Comparison of ENCODE assay signal across 9 cellular contexts in genomic region chr18:54983041-54983686, GRCh38. TPM values are rescaled to one million over a fixed set of nuclear protein-coding genes. Genes with fewer than 3 reads are reported as not detected.
A peak's percentile ranks its signal among the peaks of the same experiment; 100 is the strongest.
DNase-seq lines count a peak whose midpoint lies in the region; ATAC-seq and TF ChIP-seq lines count a peak whose summit lies in the region.
"Had no signal": no experiment of that assay in that cellular context is flagged by ENCODE, and none has a peak within 500 bp of the region (broad histone marks: within the 10 kb centered on the region; RNA-seq: fewer than 3 reads in every experiment).

No MANE protein-coding gene starts in this region.

- no peaks in the 10 kb centered on the region for H3K9me2 ChIP-seq in Karpas-422 (replicated peaks; ENCODE audit: insufficient read depth, low read length)

- H3K36me3 ChIP-seq in Karpas-422 (ENCODE audit: insufficient read depth, low read length) = no peaks in the 10 kb centered on the region
- no peaks in the 10 kb centered on the region for H3K36me3 ChIP-seq in aorta (ENCODE audit: control insufficient read depth in 1 of 2, insufficient read depth in 2 of 2, low read length in 1 of 2)

- peaks cover 10% of the 10 kb centered on the region for H3K9me3 Mint-ChIP-seq in nephron progenitor cell
- H3K9me3 Mint-ChIP-seq: stimulated activated naive CD8-positive, alpha-beta T cell treated with anti-CD3 and anti-CD28 coated beads, Interleukin-15, Interleukin-2, amounts not matched to agents 100 ng/mL and 50 ng/mL, for 24 hours had no signal

- H3K27ac Mint-ChIP-seq in nephron progenitor cell = no peak overlapping the region
- H3K27ac Mint-ChIP-seq: stimulated activated naive CD8-positive, alpha-beta T cell treated with anti-CD3 and anti-CD28 coated beads, Interleukin-15, Interleukin-2, amounts not matched to agents 100 ng/mL and 50 ng/mL, for 24 hours had no signal

- TF ChIP-seq CTCF in RWPE1 (conservative IDR thresholded peaks at IDR 0.05; ENCODE audit: low read depth) (peak; percentile 68), nephron progenitor cell (IDR thresholded peaks at IDR 0.05) (peak; percentile 63)

- no peak overlapping the region for H3K4me2 ChIP-seq in Karpas-422 (ENCODE audit: low read depth, low read length, poor library complexity, severe bottlenecking)

- ATAC-seq in GM21526 (IDR thresholded peaks at IDR 0.05; ENCODE audit: low FRiP score, unreplicated experiment) (peak; percentile 73), aorta (ENCODE audit: low FRiP score) (no peak)

- no peak overlapping the region for H3K4me3 Mint-ChIP-seq in nephron progenitor cell
- H3K4me3 Mint-ChIP-seq: stimulated activated naive CD8-positive, alpha-beta T cell treated with anti-CD3 and anti-CD28 coated beads, Interleukin-15, Interleukin-2, amounts not matched to agents 100 ng/mL and 50 ng/mL, for 24 hours had no signal

- H3K9me3 ChIP-seq in Karpas-422 (ENCODE audit: low read length) (no peaks in the 10 kb centered on the region), aorta (ENCODE audit: control insufficient read depth, low read length) (peaks cover 2% of the 10 kb centered on the region)

- H3K27me3 ChIP-seq in Karpas-422 (ENCODE audit: low read length) (no peaks in the 10 kb centered on the region), aorta (ENCODE audit: control insufficient read depth in 1 of 2, insufficient read depth in 2 of 2, low read length in 1 of 2) (no peaks in the 10 kb centered on the region)

- H2AFZ ChIP-seq in Karpas-422 (ENCODE audit: low read length) = no peak overlapping the region

- no peak for TF ChIP-seq POLR2A in erythroblast (IDR thresholded peaks at IDR 0.05; ENCODE audit: low read length)

- peaks cover 5% of the 10 kb centered on the region for H3K4me1 Mint-ChIP-seq in nephron progenitor cell

- DNase-seq in GF-D8 (lab: John Stamatoyannopoulos, UW) (peak; percentile 36), Karpas-422 (peak; percentile 81), RWPE1 (ENCODE audit: low spot score) (peak; percentile 28), erythroblast (lab: John Stamatoyannopoulos, UW) (peak; percentile 78), nephron progenitor cell (no peak), aorta (no peak), ecto neural progenitor cell (ENCODE audit: low spot score) (no peak)

- H3K27me3 Mint-ChIP-seq in nephron progenitor cell (ENCODE audit: low read depth, poor library complexity) = no peaks in the 10 kb centered on the region
- H3K27me3 Mint-ChIP-seq: stimulated activated naive CD8-positive, alpha-beta T cell treated with anti-CD3 and anti-CD28 coated beads, Interleukin-15, Interleukin-2, amounts not matched to agents 100 ng/mL and 50 ng/mL, for 24 hours had no signal

- H3K36me3 Mint-ChIP-seq in nephron progenitor cell (ENCODE audit: low read depth) = no peaks in the 10 kb centered on the region

- no peaks in the 10 kb centered on the region for H3K4me1 ChIP-seq in Karpas-422 (ENCODE audit: low read length)
- no peaks in the 10 kb centered on the region for H3K4me1 ChIP-seq in aorta (ENCODE audit: control insufficient read depth in 1 of 2, insufficient read depth in 2 of 2, low read length in 2 of 2)

- H3K79me2 ChIP-seq in Karpas-422 (ENCODE audit: low read length) = no peaks in the 10 kb centered on the region

- intact Hi-C loops in aorta (cut with DNase I) = loop anchor here in 1 of 2 donors (10.0 kb wide), 1 partner anchor 308 kb away; no protein-coding TSS in a partner anchor

- POLR2A ChIA-PET in RWPE1 (lab: Yijun Ruan, JAX; ENCODE audit: low non-redundant PET) = no interaction called here

- H4K20me1 ChIP-seq in Karpas-422 (ENCODE audit: insufficient read depth, low read depth, low read length) = no peaks in the 10 kb centered on the region

- CTCF ChIA-PET in RWPE1 (lab: Yijun Ruan, JAX) = interaction anchor here (0.6 to 1.4 kb wide), 10 partner anchors 8 to 1182 kb away, joined by 3 to 6 read pairs (median 4); no protein-coding TSS in a partner anchor

- 27% methylated on average over 9 of the region's 9 CpGs for WGBS in aorta, 2 donors

- H3K9ac ChIP-seq in Karpas-422 (ENCODE audit: low read length) = no peak overlapping the region

- H3K27ac ChIP-seq in Karpas-422 (ENCODE audit: low read length) (no peak overlapping the region), RWPE1 (no peak overlapping the region), aorta (ENCODE audit: low read depth in 1 of 2, low read length in 2 of 2) (no peak overlapping the region)

- H3K4me3 ChIP-seq in Karpas-422 (ENCODE audit: low read length) = no peak overlapping the region
- H3K4me3 ChIP-seq in aorta (ENCODE audit: low read length in 2 of 2) = no peak overlapping the region

RNA-seq across cellular contexts. Expression of gene CCDC68, which starts 23.9 kb away (rescaled TPM):
- not detected in 2 replicates for total RNA-seq in Karpas-422 (2014; rRNA removed; shearing (Covaris generic); ENCODE audit: low replicate concordance)
- total RNA-seq in aorta = 1 to 10 TPM; 4.4 to 8.3 TPM
- polyA plus RNA-seq in aorta = 1 to 10 TPM; 1.9 to 9.4 TPM

Comparison
In these comparisons a context has a peak if more than half of its experiments do, and no peak if none do; other contexts are left out.
1. DNase-seq: peak in GF-D8 (single experiment), Karpas-422 (single experiment), RWPE1 (single experiment) and erythroblast (2 of 2); none in nephron progenitor cell (single experiment), aorta (0 of 2) and ecto neural progenitor cell (single experiment).